In the genomic region with DNA sequence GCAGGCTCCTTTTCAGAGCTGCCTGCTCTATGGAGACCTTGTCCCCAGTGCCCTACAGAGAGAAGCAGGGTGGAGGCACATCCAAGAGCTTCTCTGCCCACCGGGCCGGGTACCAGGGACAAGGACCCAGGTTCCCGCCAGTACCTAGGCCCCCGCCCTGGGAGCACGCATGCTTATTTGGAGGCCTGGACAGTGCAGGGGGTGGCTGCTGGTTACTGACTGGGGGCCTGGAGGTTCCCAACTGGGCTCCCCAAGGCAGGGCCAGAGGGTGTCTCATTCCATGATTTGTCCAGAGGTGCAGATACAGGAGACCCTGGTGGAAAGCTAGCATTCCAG, we compare ENCODE assay signal across 19 cellular contexts.
DNase-seq lines count a peak whose midpoint lies in the region; ATAC-seq and TF ChIP-seq lines count a peak whose summit lies in the region.
"Had no signal": no experiment of that assay in that cellular context is flagged by ENCODE, and none has a peak within 500 bp of the region (broad histone marks: within the 10 kb centered on the region; RNA-seq: fewer than 3 reads in every experiment).

No MANE protein-coding gene starts in this region.

- H3K9me3 ChIP-seq in upper lobe of right lung, result no peaks in the 10 kb centered on the region
- H3K9me3 ChIP-seq in tibial nerve, result no peaks in the 10 kb centered on the region
- H3K9me3 ChIP-seq: MG63, SJCRH30 had no signal

- CTCF ChIA-PET in Calu3 (lab: Charles Lee), result no interaction called here

- no peaks in the 10 kb centered on the region for H3K36me3 Mint-ChIP-seq in chondrocyte (ENCODE audit: low read depth)
- no peaks in the 10 kb centered on the region for H3K36me3 Mint-ChIP-seq in Calu3 (ENCODE audit: insufficient read depth, unreplicated experiment)
- H3K36me3 Mint-ChIP-seq: CD4-positive, alpha-beta memory T cell had no signal

- H3K4me3 ChIP-seq in upper lobe of right lung (no peak overlapping the region), tibial nerve (no peak overlapping the region)
- H3K4me3 ChIP-seq: GM12878, MG63, SJCRH30 had no signal

- H3K4me3 Mint-ChIP-seq in chondrocyte (ENCODE audit: unreplicated experiment) (no peak overlapping the region), Calu3 (ENCODE audit: low read depth, unreplicated experiment) (no peak overlapping the region)
- H3K4me3 Mint-ChIP-seq: CD4-positive, alpha-beta memory T cell had no signal

- ATAC-seq in omental fat pad (ENCODE audit: low FRiP score) (no peak), upper lobe of right lung (no peak)
- ATAC-seq: GM12878, SK-N-SH treated with all-trans-retinoic acid at 6 μM for 48 hours had no signal

- no peaks in the 10 kb centered on the region for H3K9me3 Mint-ChIP-seq in chondrocyte (ENCODE audit: low read depth)
- no peaks in the 10 kb centered on the region for H3K9me3 Mint-ChIP-seq in Calu3 (ENCODE audit: low read depth, unreplicated experiment)
- H3K9me3 Mint-ChIP-seq: CD4-positive, alpha-beta memory T cell had no signal

- no TSS peak for BruUV-seq in Calu3 (replicated peaks; lab: Mats Ljungman, UMichigan)

- H3K36me3 ChIP-seq in upper lobe of right lung, result no peaks in the 10 kb centered on the region
- H3K36me3 ChIP-seq in tibial nerve, result no peaks in the 10 kb centered on the region
- H3K36me3 ChIP-seq: MG63, SJCRH30 had no signal

- TF ChIP-seq EP300 in tibial nerve (IDR thresholded peaks at IDR 0.05), result no peak

- H3K27ac ChIP-seq in upper lobe of right lung, result no peak overlapping the region
- H3K27ac ChIP-seq in tibial nerve, result no peak overlapping the region
- H3K27ac ChIP-seq: SJCRH30 had no signal

- H3K27me3 ChIP-seq in upper lobe of right lung (peaks cover 38% of the 10 kb centered on the region), tibial nerve (peaks cover 0 to 25% of the 10 kb centered on the region in 2 donors)
- H3K27me3 ChIP-seq: SJCRH30 had no signal

- WGBS in tibial nerve, 2 donors, result 95% methylated on average over 5 of the region's 5 CpGs; no CpG with 5 or more reads in 1 of the 2 donors

- peaks cover 2% of the 10 kb centered on the region for H3K4me1 Mint-ChIP-seq in chondrocyte (ENCODE audit: low read depth)
- H3K4me1 Mint-ChIP-seq in Calu3 (ENCODE audit: low read depth, unreplicated experiment), result no peaks in the 10 kb centered on the region
- H3K4me1 Mint-ChIP-seq: CD4-positive, alpha-beta memory T cell had no signal

- peaks cover 17% of the 10 kb centered on the region for H3K27me3 Mint-ChIP-seq in chondrocyte (ENCODE audit: low read depth)
- peaks cover 83% of the 10 kb centered on the region for H3K27me3 Mint-ChIP-seq in Calu3 (ENCODE audit: unreplicated experiment)

- H3K27ac Mint-ChIP-seq in chondrocyte (ENCODE audit: unreplicated experiment), result no peak overlapping the region
- no peak overlapping the region for H3K27ac Mint-ChIP-seq in Calu3 (ENCODE audit: unreplicated experiment)
- H3K27ac Mint-ChIP-seq: CD4-positive, alpha-beta memory T cell had no signal

- TF ChIP-seq CTCF in chondrocyte (IDR thresholded peaks at IDR 0.05) (no peak), omental fat pad (IDR thresholded peaks at IDR 0.05) (no peak), upper lobe of right lung (IDR thresholded peaks at IDR 0.05) (no peak), Calu3 (IDR thresholded peaks at IDR 0.05; ENCODE audit: unreplicated experiment) (no peak), tibial nerve (IDR thresholded peaks at IDR 0.05) (no peak)

- DNase-seq in chondrocyte (ENCODE audit: low spot score) (peak; percentile 80), islet precursor cell (peak; percentile 45), omental fat pad (ENCODE audit: low spot score) (peak; percentile 14), upper lobe of right lung (peak; percentile 42), Calu3 (no peak), tibial nerve (ENCODE audit: low spot score in 2 of 2) (no peak)
- no peak for DNase-seq in stimulated activated CD4-positive, alpha-beta T cell treated with anti-CD3 and anti-CD28 coated beads, Interleukin-1b, Interleukin-23, amount 100 ng/mL, for 48 hours
- DNase-seq: C1 segment of cervical spinal cord; CD4-positive, alpha-beta memory T cell; COR-L47; IMR-90; KG1; MG63; NCI-H2029; NCI-H446; NCI-H774; SJCRH30 had no signal

- intact Hi-C loops in upper lobe of right lung (cut with DNase I), result no loop called here
- intact Hi-C loops in Calu3 (cut with micrococcal nuclease; ENCODE audit: unreplicated experiment), result no loop called here

- H3K4me1 ChIP-seq in upper lobe of right lung (no peaks in the 10 kb centered on the region), tibial nerve (no peaks in the 10 kb centered on the region)

- TF ChIP-seq POLR2A in tibial nerve (IDR thresholded peaks at IDR 0.05), result no peak

Comparison
In these comparisons a context has a peak if more than half of its experiments do, and no peak if none do; other contexts are left out.
1. DNase-seq: peak in chondrocyte (single experiment), islet precursor cell (single experiment), omental fat pad (single experiment) and upper lobe of right lung (single experiment); none in Calu3 (single experiment), stimulated activated CD4-positive, alpha-beta T cell treated with anti-CD3 and anti-CD28 coated beads, Interleukin-1b, Interleukin-23, amount 100 ng/mL, for 48 hours (single experiment) and tibial nerve (0 of 2).